Comparison of ENCODE assay signal across 23 cellular contexts in genomic region chrX:53249387-53250042, GRCh38.
"Had no signal": no experiment of that assay in that cellular context is flagged by ENCODE, and none has a peak within 500 bp of the region (broad histone marks: within the 10 kb centered on the region; RNA-seq: fewer than 3 reads in every experiment).

No MANE protein-coding gene starts in this region.

- H3K36me3 Mint-ChIP-seq: activated naive CD8-positive, alpha-beta T cell; naive B cell; neural progenitor cell had no signal

- H3K27me3 Mint-ChIP-seq: activated naive CD8-positive, alpha-beta T cell; dendritic cell treated with granulocyte-macrophage colony-stimulating factor and Interleukin-4, amounts not matched to agents 40 ng/mL and 50 ng/mL, for 4 days; stimulated activated naive CD8-positive, alpha-beta T cell treated with anti-CD3 and anti-CD28 coated beads, Interleukin-15, amount 100 ng/mL, for 72 hours had no signal

- DNase-seq: activated CD4-positive, alpha-beta T cell treated with anti-CD3 and anti-CD28 coated beads for 1 hour; activated CD4-positive, alpha-beta T cell treated with anti-CD3 and anti-CD28 coated beads, Interleukin-2, amount 50 U/mL, for 4 hours; cerebellar nuclear complex; effector memory CD4-positive, alpha-beta T cell; esophagus squamous epithelium; left cardiac atrium; mesenchymal stem cell; mucosa of descending colon; naive B cell; ovary; psoas muscle; right cardiac atrium; stimulated activated CD4-positive, alpha-beta T cell treated with anti-CD3 and anti-CD28 coated beads, Interleukin-4, amount 100 ng/mL, for 1 hour; stimulated activated naive CD8-positive, alpha-beta T cell treated with anti-CD3 and anti-CD28 coated beads, Interleukin-15, amount 100 ng/mL, for 72 hours; transverse colon; WERI-Rb-1 had no signal

- H3K4me1 ChIP-seq: esophagus squamous epithelium, psoas muscle, suprapubic skin, transverse colon, vagina had no signal

- H3K9ac ChIP-seq: neural progenitor cell had no signal

- H3K4me3 Mint-ChIP-seq: activated naive CD8-positive, alpha-beta T cell; activated T-helper 1 cell treated with anti-CD3 and anti-CD28 coated beads, Interleukin-12 subunit alpha, Interleukin-12 subunit beta, Interleukin-2, Interleukin-4 antibody, amounts not matched to agents 30 ng/mL and 10 ng/mL and 1 ng/mL, durations not matched to agents 14 hours and 24 hours and 36 hours; dendritic cell treated with granulocyte-macrophage colony-stimulating factor and Interleukin-4, amounts not matched to agents 40 ng/mL and 50 ng/mL, for 4 days; naive B cell; neural progenitor cell; stimulated activated naive CD8-positive, alpha-beta T cell treated with anti-CD3 and anti-CD28 coated beads, Interleukin-15, amount 100 ng/mL, for 72 hours had no signal

- ATAC-seq: left cardiac atrium; mucosa of descending colon; psoas muscle; right cardiac atrium; stimulated activated naive CD8-positive, alpha-beta T cell treated with anti-CD3 and anti-CD28 coated beads, Interleukin-15, amount 100 ng/mL, for 72 hours had no signal

- H3K4me1 Mint-ChIP-seq: naive B cell; stimulated activated naive CD8-positive, alpha-beta T cell treated with anti-CD3 and anti-CD28 coated beads, Interleukin-15, amount 100 ng/mL, for 72 hours had no signal

- H3K27me3 ChIP-seq: esophagus squamous epithelium, neural progenitor cell, ovary, suprapubic skin, transverse colon, vagina had no signal

- H3K4me2 ChIP-seq: neural progenitor cell had no signal

- H3K9me3 Mint-ChIP-seq: activated T-helper 1 cell treated with anti-CD3 and anti-CD28 coated beads, Interleukin-12 subunit alpha, Interleukin-12 subunit beta, Interleukin-2, Interleukin-4 antibody, amounts not matched to agents 30 ng/mL and 10 ng/mL and 1 ng/mL, durations not matched to agents 14 hours and 24 hours and 36 hours; dendritic cell treated with granulocyte-macrophage colony-stimulating factor and Interleukin-4, amounts not matched to agents 40 ng/mL and 50 ng/mL, for 4 days; neural progenitor cell; stimulated activated naive CD8-positive, alpha-beta T cell treated with anti-CD3 and anti-CD28 coated beads, Interleukin-15, amount 100 ng/mL, for 72 hours had no signal

- H3K27ac ChIP-seq: esophagus squamous epithelium, neural progenitor cell, ovary, psoas muscle, skin epidermis, suprapubic skin, transverse colon, vagina, WERI-Rb-1 had no signal

- H3K36me3 ChIP-seq: neural progenitor cell, ovary, transverse colon, WERI-Rb-1 had no signal

- H2AFZ ChIP-seq: neural progenitor cell had no signal

- H3K27ac Mint-ChIP-seq: activated naive CD8-positive, alpha-beta T cell; activated T-helper 1 cell treated with anti-CD3 and anti-CD28 coated beads, Interleukin-12 subunit alpha, Interleukin-12 subunit beta, Interleukin-2, Interleukin-4 antibody, amounts not matched to agents 30 ng/mL and 10 ng/mL and 1 ng/mL, durations not matched to agents 14 hours and 24 hours and 36 hours; dendritic cell treated with granulocyte-macrophage colony-stimulating factor and Interleukin-4, amounts not matched to agents 40 ng/mL and 50 ng/mL, for 4 days; naive B cell; neural progenitor cell; stimulated activated naive CD8-positive, alpha-beta T cell treated with anti-CD3 and anti-CD28 coated beads, Interleukin-15, amount 100 ng/mL, for 72 hours had no signal

- H3K9me3 ChIP-seq: esophagus squamous epithelium, mucosa of descending colon, ovary, psoas muscle, suprapubic skin, transverse colon, vagina had no signal

- H3K4me3 ChIP-seq: esophagus squamous epithelium, mucosa of descending colon, neural progenitor cell, ovary, psoas muscle, skin epidermis, suprapubic skin, transverse colon, vagina had no signal
